In the genomic region with DNA sequence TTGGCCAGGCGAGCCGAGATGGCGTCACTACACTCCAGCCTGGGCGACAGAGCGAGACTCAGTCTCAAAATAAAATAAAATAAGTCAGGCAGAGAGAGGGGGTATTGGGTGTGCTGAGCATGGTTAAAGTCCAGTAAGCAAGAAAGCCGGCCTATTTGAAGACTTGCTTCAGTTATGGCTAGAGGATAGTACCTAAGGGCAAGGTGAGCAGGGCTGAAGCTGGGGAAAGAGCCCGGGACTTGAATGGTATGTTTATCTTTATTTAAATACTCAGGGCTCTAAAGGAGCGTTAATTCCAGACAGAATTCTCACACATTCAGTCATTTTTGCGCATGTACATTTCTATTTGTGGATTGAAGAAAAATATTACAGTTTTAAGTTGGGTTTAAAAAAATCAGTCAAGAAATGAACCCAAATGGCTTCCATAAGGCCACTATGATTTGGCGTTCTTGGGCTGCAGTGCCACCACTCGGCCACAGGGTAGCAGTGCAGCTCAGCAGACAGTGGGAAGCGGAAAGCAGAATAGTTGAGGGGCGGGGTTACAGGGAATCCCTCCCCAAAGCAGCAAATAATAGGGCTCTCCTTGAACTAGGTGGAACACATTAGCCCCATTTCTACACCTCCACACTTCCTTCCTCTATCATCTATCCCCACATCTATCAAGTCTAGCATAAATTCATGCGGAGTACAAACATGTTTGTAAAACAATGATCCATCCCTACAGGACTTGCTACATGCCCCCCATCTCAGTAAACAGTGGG, we compare ENCODE assay signal across 9 cellular contexts. TPM values are rescaled to one million over a fixed set of nuclear protein-coding genes. Genes with fewer than 3 reads are reported as not detected.
DNase-seq lines count a peak whose midpoint lies in the region; ATAC-seq and TF ChIP-seq lines count a peak whose summit lies in the region.
"Had no signal": no experiment of that assay in that cellular context is flagged by ENCODE, and none has a peak within 500 bp of the region (broad histone marks: within the 10 kb centered on the region; RNA-seq: fewer than 3 reads in every experiment).

No MANE protein-coding gene starts in this region.

- 48% methylated on average over 14 of the region's 14 CpGs for WGBS in esophagus muscularis mucosa

- intact Hi-C loops in OCI-LY7 (cut with micrococcal nuclease; ENCODE audit: unreplicated experiment) (loop anchor here (2.0 to 10.0 kb wide), 4 partner anchors 242 to 402 kb away; a partner anchor contains a TSS), esophagus muscularis mucosa (cut with DNase I) (loop anchor here (2.0 to 5.0 kb wide), 2 partner anchors 86 to 245 kb away; a partner anchor contains a TSS), natural killer cell (cut with micrococcal nuclease) (no loop called here)

- H3K4me3 Mint-ChIP-seq in natural killer cell, result no peak overlapping the region
- no peak overlapping the region for H3K4me3 Mint-ChIP-seq in stimulated activated memory B cell treated with anti-CD40 and anti-IgM and Interleukin-4, amounts not matched to agents 10 μg/mL and 1 μg/mL and 100 μg/mL, for 72 hours

- no peak for TF ChIP-seq POLR2A in esophagus muscularis mucosa (IDR thresholded peaks at IDR 0.05; ENCODE audit: low read depth)

- H3K36me3 Mint-ChIP-seq in natural killer cell, result no peaks in the 10 kb centered on the region
- H3K36me3 Mint-ChIP-seq in stimulated activated memory B cell treated with anti-CD40 and anti-IgM and Interleukin-4, amounts not matched to agents 10 μg/mL and 1 μg/mL and 100 μg/mL, for 72 hours, result no peaks in the 10 kb centered on the region

- H4K20me1 ChIP-seq in OCI-LY7 (ENCODE audit: insufficient read depth, low read length), result no peaks in the 10 kb centered on the region

- H3K36me3 ChIP-seq in OCI-LY7 (ENCODE audit: insufficient read depth, low read length) (no peaks in the 10 kb centered on the region), esophagus muscularis mucosa (no peaks in the 10 kb centered on the region)

- no peaks in the 10 kb centered on the region for H3K9me3 ChIP-seq in OCI-LY7 (ENCODE audit: low read length)
- no peaks in the 10 kb centered on the region for H3K9me3 ChIP-seq in esophagus muscularis mucosa

- H3K27me3 Mint-ChIP-seq in natural killer cell (ENCODE audit: low read depth in 2 of 2), result peaks cover 2 to 9% of the 10 kb centered on the region in 2 donors
- H3K27me3 Mint-ChIP-seq in stimulated activated memory B cell treated with anti-CD40 and anti-IgM and Interleukin-4, amounts not matched to agents 10 μg/mL and 1 μg/mL and 100 μg/mL, for 72 hours, result peaks cover 7% of the 10 kb centered on the region

- BruUV-seq in OCI-LY7 (replicated peaks; lab: Mats Ljungman, UMichigan), result no TSS peak

- POLR2A ChIA-PET in OCI-LY7 (lab: Charles Lee), result no interaction called here

- H3K9me2 ChIP-seq in OCI-LY7 (ENCODE audit: insufficient read depth, low read length), result no peaks in the 10 kb centered on the region

- H3K4me1 ChIP-seq in OCI-LY7 (ENCODE audit: insufficient read depth, low read length, poor library complexity, severe bottlenecking), result no peaks in the 10 kb centered on the region
- peaks cover 0 to 8% (median 0%) of the 10 kb centered on the region in 4 donors for H3K4me1 ChIP-seq in esophagus muscularis mucosa

- CTCF ChIA-PET in OCI-LY7 (lab: Charles Lee; ENCODE audit: unreplicated experiment), result no interaction called here

- H3K27ac ChIP-seq in OCI-LY7 (ENCODE audit: low read depth, low read length, poor library complexity, severe bottlenecking), result no peak overlapping the region
- H3K27ac ChIP-seq in esophagus muscularis mucosa (replicated peaks in 1 of 4), result no peak overlapping the region

- H3K79me2 ChIP-seq in OCI-LY7 (ENCODE audit: insufficient read depth, low read depth, low read length), result no peaks in the 10 kb centered on the region

- H3K4me2 ChIP-seq in OCI-LY7 (ENCODE audit: low read length), result no peak overlapping the region

- no peak for TF ChIP-seq EP300 in esophagus muscularis mucosa (IDR thresholded peaks at IDR 0.05)

- no peak overlapping the region for H3K27ac Mint-ChIP-seq in natural killer cell
- H3K27ac Mint-ChIP-seq in stimulated activated memory B cell treated with anti-CD40 and anti-IgM and Interleukin-4, amounts not matched to agents 10 μg/mL and 1 μg/mL and 100 μg/mL, for 72 hours, result no peak overlapping the region

- H3K4me1 Mint-ChIP-seq in natural killer cell, result no peaks in the 10 kb centered on the region
- H3K4me1 Mint-ChIP-seq in stimulated activated memory B cell treated with anti-CD40 and anti-IgM and Interleukin-4, amounts not matched to agents 10 μg/mL and 1 μg/mL and 100 μg/mL, for 72 hours, result no peaks in the 10 kb centered on the region

- H3K9me3 Mint-ChIP-seq in natural killer cell, result no peaks in the 10 kb centered on the region
- H3K9me3 Mint-ChIP-seq in stimulated activated memory B cell treated with anti-CD40 and anti-IgM and Interleukin-4, amounts not matched to agents 10 μg/mL and 1 μg/mL and 100 μg/mL, for 72 hours, result no peaks in the 10 kb centered on the region

- H2AFZ ChIP-seq in OCI-LY7 (ENCODE audit: low read length), result no peak overlapping the region; the same call in 1 of the 2 replicates

- H3K27me3 ChIP-seq in esophagus muscularis mucosa, result no peaks in the 10 kb centered on the region

- DNase-seq in DMS79 (lab: John Stamatoyannopoulos, UW), result peak; percentile 0
- peak; percentile 31 for DNase-seq in HuH-7.5 (ENCODE audit: low spot score)
- DNase-seq in OCI-LY7 (ENCODE audit: low spot score), result peak; percentile 76
- DNase-seq in activated T-cell treated with anti-CD3 and anti-CD28 coated beads for 4 hours, result peak; percentile 69
- no peak for DNase-seq in esophagus muscularis mucosa (ENCODE audit: extremely low spot score)
- DNase-seq in natural killer cell, result peak; percentile 18

- H3K4me3 ChIP-seq in OCI-LY7 (ENCODE audit: low read depth, low read length, poor library complexity, severe bottlenecking), result no peak overlapping the region
- no peak overlapping the region for H3K4me3 ChIP-seq in esophagus muscularis mucosa

- ATAC-seq in GM21576 (IDR thresholded peaks at IDR 0.05; ENCODE audit: unreplicated experiment) (peak; percentile 99), natural killer cell (peak; percentile 75 to 96 (median 86))
- peak; percentile 80 for ATAC-seq in stimulated activated memory B cell treated with anti-CD40 and anti-IgM and Interleukin-4, amounts not matched to agents 10 μg/mL and 1 μg/mL and 100 μg/mL, for 72 hours

- TF ChIP-seq CTCF in OCI-LY7 (conservative IDR thresholded peaks at IDR 0.05; ENCODE audit: low read length), result peak; percentile 96
- peak in 2 of 3 experiments; percentile 96 to 98 for TF ChIP-seq CTCF in esophagus muscularis mucosa (IDR thresholded peaks at IDR 0.05)
- peak; percentile 34 for TF ChIP-seq CTCF in natural killer cell (IDR thresholded peaks at IDR 0.05)

RNA-seq across cellular contexts. Expression of a gene that starts 37.2 kb away (rescaled TPM):
- not detected in 2 replicates for total RNA-seq in OCI-LY7 (2014; rRNA removed; shearing (Covaris generic))
- total RNA-seq in OCI-LY7 (2022) (not detected in 2 replicates), esophagus muscularis mucosa (100 to 1,000 TPM; 115 to 186 (median 177) TPM), natural killer cell (under 1 TPM in 1 of 3 donors, not detected in 2; 0.13 TPM)
- total RNA-seq: mononuclear cell had no signal

RNA-seq across cellular contexts. Expression of a gene that starts 46.4 kb away (rescaled TPM):
- not detected in 2 replicates for total RNA-seq in OCI-LY7 (2014; rRNA removed; shearing (Covaris generic))
- total RNA-seq in OCI-LY7 (2022) (not detected in 2 replicates), esophagus muscularis mucosa (1 to 10 TPM in 3 of 4 donors, under 1 TPM in 1; 0.83 to 6.2 (median 2.2) TPM), natural killer cell (1 to 10 TPM in 1 of 3 donors, under 1 TPM in 1, not detected in 1; 0.49 to 3.0 TPM)

Comparison
In these comparisons a context has a peak if more than half of its experiments do, and no peak if none do; other contexts are left out.
1. CTCF ChIP-seq: peak in every context shown above with its lines; median percentile 97 in esophagus muscularis mucosa; 96 in OCI-LY7; 34 in natural killer cell.
2. RNA of a gene that starts 37.2 kb away (total RNA-seq): 115 to 186 TPM in esophagus muscularis mucosa; not detected in OCI-LY7 and 0.13 TPM in natural killer cell; every median in the first group is over 10 times any median in the second.
3. Peak in every context shown above with its lines, with median percentiles within 50 percentile points of each other: ATAC-seq.